10 cellular contexts compared by ENCODE assay signal in genomic region chr1:119416006-119416640, GRCh38. TPM values are rescaled to one million over a fixed set of nuclear protein-coding genes. Genes with fewer than 3 reads are reported as not detected.
"Had no signal": no experiment of that assay in that cellular context is flagged by ENCODE, and none has a peak within 500 bp of the region (broad histone marks: within the 10 kb centered on the region; RNA-seq: fewer than 3 reads in every experiment).

No MANE protein-coding gene starts in this region.

- FAIRE-seq: H1, H54, K562 had no signal

- H3K4me3 Mint-ChIP-seq: GM23338, H9, HFFc6 had no signal

- H3K9me3 Mint-ChIP-seq: GM23338, H9, HFFc6 had no signal

- H3K4me2 ChIP-seq: GM23338 had no signal

- H3K27ac ChIP-seq: HL-60 had no signal

- H3K4me3 ChIP-seq: GM23338, K562 had no signal

- H3K27ac Mint-ChIP-seq: GM23338, H9, HFFc6 had no signal

- ATAC-seq: GM23338, K562 had no signal

- DNase-seq: H9, HCEC 1CT, HFFc6, IMR-90 had no signal

- H3K4me1 Mint-ChIP-seq: GM23338 had no signal

RNA-seq across cellular contexts. Expression of gene HSD3B2, which starts 1.2 kb away (rescaled TPM):
- total RNA-seq: GM23338, H1, H9, HFFc6, HT1080, IMR-90 had no signal
- polyA plus RNA-seq: GM23338, H1, IMR-90, K562 had no signal

RNA-seq across cellular contexts. Expression of gene HAO2, which starts 47.5 kb away (rescaled TPM):
- total RNA-seq: GM23338, H1, HFFc6, HT1080, IMR-90, K562 had no signal
- polyA plus RNA-seq: GM23338, H1, IMR-90, K562 had no signal
